Comparison of ENCODE assay signal across 13 cellular contexts in genomic region chr3:4355401-4356224, GRCh38. TPM values are rescaled to one million over a fixed set of nuclear protein-coding genes. Genes with fewer than 3 reads are reported as not detected.
DNase-seq lines count a peak whose midpoint lies in the region; ATAC-seq, FAIRE-seq and TF ChIP-seq lines count a peak whose summit lies in the region.
"Had no signal": no experiment of that assay in that cellular context is flagged by ENCODE, and none has a peak within 500 bp of the region (broad histone marks: within the 10 kb centered on the region; RNA-seq: fewer than 3 reads in every experiment).

No MANE protein-coding gene starts in this region.

- no peaks in the 10 kb centered on the region for H3K36me3 ChIP-seq in psoas muscle (ENCODE audit: insufficient read depth in 1 of 2, low read depth in 1 of 2)

- no peak for TF ChIP-seq CTCF in VCaP (conservative IDR thresholded peaks at IDR 0.05)
- TF ChIP-seq CTCF in psoas muscle (IDR thresholded peaks at IDR 0.05), result no peak

- peak; percentile 8 for DNase-seq in DMS 273 (lab: John Stamatoyannopoulos, UW; ENCODE audit: unreplicated experiment)
- DNase-seq in DMS 273 treated with DMSO at 0.1 percent for 48 hours (lab: John Stamatoyannopoulos, UW), result no peak
- peak; percentile 35 to 60 for DNase-seq in psoas muscle
- no peak for DNase-seq in DMS153 (lab: John Stamatoyannopoulos, UW)
- DNase-seq in HPDE6-E6E7 (ENCODE audit: extremely low spot score), result no peak
- DNase-seq: DND-41, NCI-H345 had no signal

- intact Hi-C loops in psoas muscle (cut with DNase I), result loop anchor here (10.0 kb wide), 2 partner anchors 109 to 139 kb away; partner anchors contain the start of genes ITPR1 (in 2 of the 2) and SUMF1 (in 1 of the 2)

- H3K27ac ChIP-seq in VCaP (peak overlapping the region; percentile 92), psoas muscle (no peak overlapping the region)
- H3K27ac ChIP-seq: 22Rv1 had no signal

- WGBS in psoas muscle, 3 donors, result 43 to 53% (median 46%) methylated on average over 6 of the region's 6 CpGs

- FAIRE-seq in islet of Langerhans (lab: Jason Lieb, UNC), result peak; percentile 96
- FAIRE-seq: bronchial epithelial cell had no signal

- no peaks in the 10 kb centered on the region for H3K9me3 ChIP-seq in psoas muscle

- ATAC-seq in psoas muscle, result no peak
- no peak for ATAC-seq in GM19395 (IDR thresholded peaks at IDR 0.05; ENCODE audit: unreplicated experiment)
- ATAC-seq: esophagus mucosa had no signal

- H3K4me3 ChIP-seq in psoas muscle, result no peak overlapping the region

- no peaks in the 10 kb centered on the region for H3K4me1 ChIP-seq in psoas muscle

- no peaks in the 10 kb centered on the region for H3K27me3 ChIP-seq in psoas muscle (ENCODE audit: insufficient read depth in 3 of 3, low read length in 2 of 3)

RNA-seq across cellular contexts. Expression of gene SETMAR, which starts 52.4 kb away (rescaled TPM):
- total RNA-seq in psoas muscle, result 10 to 100 TPM in 2 of 4 donors, 1 to 10 TPM in 2; 6.3 to 16.5 (median 12.1) TPM
- polyA plus RNA-seq in psoas muscle, result 10 to 100 TPM in 1 of 3 donors, 1 to 10 TPM in 2; 8.1 to 11.9 (median 8.1) TPM

Comparison
In these comparisons a context has a peak if more than half of its experiments do, and no peak if none do; other contexts are left out.
1. DNase-seq: peak in DMS 273 (single experiment) and psoas muscle (2 of 2); none in DMS 273 treated with DMSO at 0.1 percent for 48 hours (single experiment), DMS153 (single experiment) and HPDE6-E6E7 (single experiment).